ENCODE assay signal across 20 cellular contexts in the genomic region with DNA sequence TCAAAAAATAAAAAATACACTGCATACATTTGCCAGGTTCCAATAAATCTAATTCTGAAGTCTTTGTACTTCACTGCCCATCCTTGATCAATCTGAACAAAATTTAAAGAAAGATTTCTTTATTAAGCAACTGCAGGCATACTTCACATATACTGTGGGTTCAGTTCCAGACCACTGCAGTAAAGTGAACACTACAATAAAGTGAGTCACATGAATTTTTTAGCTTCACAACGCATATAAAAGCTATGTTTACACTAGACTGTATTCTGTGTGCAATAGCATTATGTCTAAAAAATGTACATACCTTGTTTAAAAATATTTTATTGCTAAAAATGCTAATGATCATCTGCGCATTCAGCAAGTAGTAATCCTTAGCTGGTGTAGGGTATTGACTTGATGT.
"Had no signal": no experiment of that assay in that cellular context is flagged by ENCODE, and none has a peak within 500 bp of the region (broad histone marks: within the 10 kb centered on the region; RNA-seq: fewer than 3 reads in every experiment).

No MANE protein-coding gene starts in this region.

- H3K27me3 ChIP-seq: SJCRH30 had no signal

- H3K4me3 ChIP-seq: SJCRH30 had no signal

- H3K9me3 ChIP-seq: SJCRH30 had no signal

- DNase-seq: KBM-7, MV-4-11, NCI-H1048, NCI-H1105, NCI-H1417, NCI-H1436 treated with DMSO at 0.1 percent for 48 hours, NCI-H1694, NCI-H187 treated with DMSO at 0.1 percent for 48 hours, NCI-H2029 treated with DMSO at 0.1 percent for 48 hours, NCI-H2171 treated with DMSO at 0.1 percent for 48 hours, NCI-H2227 treated with DMSO at 0.1 percent for 48 hours, NCI-H524, NCI-H69, NCI-H774, SHP77 treated with DMSO at 0.1 percent for 48 hours, SJCRH30 had no signal

- H3K4me1 ChIP-seq: SJCRH30 had no signal

- H3K36me3 ChIP-seq: SJCRH30 had no signal

- ATAC-seq: Panc1, SK-N-SH treated with all-trans-retinoic acid at 6 μM for 48 hours had no signal

- H3K27ac ChIP-seq: HL-60, RWPE1, SJCRH30 had no signal
